1 cellular context compared by ENCODE assay signal in the genomic region with DNA sequence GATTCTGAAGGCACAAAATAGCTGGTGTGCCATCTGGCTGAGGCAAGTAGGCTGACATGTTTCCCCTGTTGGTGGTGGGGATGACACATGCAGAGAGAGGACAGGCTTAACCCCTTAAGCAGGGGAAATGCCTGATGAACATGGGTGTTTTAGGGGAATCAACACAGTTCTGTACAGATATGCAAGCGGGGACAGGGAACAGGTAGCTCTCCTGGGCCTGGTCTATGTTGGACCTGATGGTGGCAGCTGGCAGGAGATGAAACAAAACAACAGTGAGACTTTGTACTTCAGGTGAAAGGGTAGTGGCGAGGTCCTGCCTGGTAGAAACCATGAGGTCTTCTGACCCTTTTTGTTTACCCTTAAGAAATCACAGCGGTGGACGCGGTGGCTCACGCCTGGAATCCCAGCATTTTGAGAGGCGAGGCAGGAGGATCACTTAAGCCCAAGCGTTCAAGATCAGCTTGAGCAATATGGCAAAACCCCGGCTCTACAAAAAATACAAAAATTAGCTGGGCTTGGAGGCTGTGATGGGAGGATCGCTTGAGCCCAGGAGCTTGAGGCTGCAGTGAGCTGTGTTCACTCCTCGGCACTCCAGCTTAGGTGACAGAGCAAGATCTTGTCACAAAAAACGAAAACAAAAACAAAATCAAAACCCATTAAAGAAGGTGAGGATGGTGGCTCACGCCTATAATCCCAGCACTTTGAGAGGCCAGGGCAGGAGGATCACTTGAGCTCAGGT.
TF ChIP-seq lines count a peak whose summit lies in the region.

No MANE protein-coding gene starts in this region.

TF ChIP-seq in HepG2, 621 proteins besides CTCF, POLR2A, EP300 and RAD21 (continued from another document and continues in another):
- TF ChIP-seq, protein P1, sequence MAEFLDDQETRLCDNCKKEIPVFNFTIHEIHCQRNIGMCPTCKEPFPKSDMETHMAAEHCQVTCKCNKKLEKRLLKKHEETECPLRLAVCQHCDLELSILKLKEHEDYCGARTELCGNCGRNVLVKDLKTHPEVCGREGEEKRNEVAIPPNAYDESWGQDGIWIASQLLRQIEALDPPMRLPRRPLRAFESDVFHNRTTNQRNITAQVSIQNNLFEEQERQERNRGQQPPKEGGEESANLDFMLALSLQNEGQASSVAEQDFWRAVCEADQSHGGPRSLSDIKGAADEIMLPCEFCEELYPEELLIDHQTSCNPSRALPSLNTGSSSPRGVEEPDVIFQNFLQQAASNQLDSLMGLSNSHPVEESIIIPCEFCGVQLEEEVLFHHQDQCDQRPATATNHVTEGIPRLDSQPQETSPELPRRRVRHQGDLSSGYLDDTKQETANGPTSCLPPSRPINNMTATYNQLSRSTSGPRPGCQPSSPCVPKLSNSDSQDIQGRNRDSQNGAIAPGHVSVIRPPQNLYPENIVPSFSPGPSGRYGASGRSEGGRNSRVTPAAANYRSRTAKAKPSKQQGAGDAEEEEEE (CRISPR knock-in tag; IDR thresholded peaks at IDR 0.05; ENCODE audit: borderline replicate concordance), result no peak
- no peak for TF ChIP-seq ZNF780A (CRISPR knock-in tag; IDR thresholded peaks at IDR 0.05)
- TF ChIP-seq, protein P2, sequence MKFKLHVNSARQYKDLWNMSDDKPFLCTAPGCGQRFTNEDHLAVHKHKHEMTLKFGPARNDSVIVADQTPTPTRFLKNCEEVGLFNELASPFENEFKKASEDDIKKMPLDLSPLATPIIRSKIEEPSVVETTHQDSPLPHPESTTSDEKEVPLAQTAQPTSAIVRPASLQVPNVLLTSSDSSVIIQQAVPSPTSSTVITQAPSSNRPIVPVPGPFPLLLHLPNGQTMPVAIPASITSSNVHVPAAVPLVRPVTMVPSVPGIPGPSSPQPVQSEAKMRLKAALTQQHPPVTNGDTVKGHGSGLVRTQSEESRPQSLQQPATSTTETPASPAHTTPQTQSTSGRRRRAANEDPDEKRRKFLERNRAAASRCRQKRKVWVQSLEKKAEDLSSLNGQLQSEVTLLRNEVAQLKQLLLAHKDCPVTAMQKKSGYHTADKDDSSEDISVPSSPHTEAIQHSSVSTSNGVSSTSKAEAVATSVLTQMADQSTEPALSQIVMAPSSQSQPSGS (CRISPR knock-in tag; IDR thresholded peaks at IDR 0.05), result 0 out of 2 replicates have a peak, but pooled peaks have one; percentile 40
- no peak for TF ChIP-seq TP53 (CRISPR knock-in tag; conservative IDR thresholded peaks at IDR 0.05)
- no peak for TF ChIP-seq ZNF678 (CRISPR knock-in tag; IDR thresholded peaks at IDR 0.05)
- no peak for TF ChIP-seq SIX1 (CRISPR knock-in tag; IDR thresholded peaks at IDR 0.05; ENCODE audit: borderline replicate concordance)
- peak; percentile 64 for TF ChIP-seq KDM6A (CRISPR knock-in tag; IDR thresholded peaks at IDR 0.05; ENCODE audit: low read depth)
- TF ChIP-seq SOX13 (IDR thresholded peaks at IDR 0.05), result no peak
- peak in 1 of 2 experiments; percentile 66; a peak in 1 of 4 replicates for TF ChIP-seq SOX13 (CRISPR knock-in tag; conservative IDR thresholded peaks at IDR 0.05 in 1 of 2, IDR thresholded peaks at IDR 0.05 in 1 of 2)
- TF ChIP-seq, protein P3, sequence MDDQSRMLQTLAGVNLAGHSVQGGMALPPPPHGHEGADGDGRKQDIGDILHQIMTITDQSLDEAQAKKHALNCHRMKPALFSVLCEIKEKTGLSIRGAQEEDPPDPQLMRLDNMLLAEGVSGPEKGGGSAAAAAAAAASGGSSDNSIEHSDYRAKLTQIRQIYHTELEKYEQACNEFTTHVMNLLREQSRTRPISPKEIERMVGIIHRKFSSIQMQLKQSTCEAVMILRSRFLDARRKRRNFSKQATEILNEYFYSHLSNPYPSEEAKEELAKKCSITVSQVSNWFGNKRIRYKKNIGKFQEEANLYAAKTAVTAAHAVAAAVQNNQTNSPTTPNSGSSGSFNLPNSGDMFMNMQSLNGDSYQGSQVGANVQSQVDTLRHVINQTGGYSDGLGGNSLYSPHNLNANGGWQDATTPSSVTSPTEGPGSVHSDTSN (CRISPR knock-in tag; IDR thresholded peaks at IDR 0.05; ENCODE audit: borderline replicate concordance), result no peak
- TF ChIP-seq, protein P4, sequence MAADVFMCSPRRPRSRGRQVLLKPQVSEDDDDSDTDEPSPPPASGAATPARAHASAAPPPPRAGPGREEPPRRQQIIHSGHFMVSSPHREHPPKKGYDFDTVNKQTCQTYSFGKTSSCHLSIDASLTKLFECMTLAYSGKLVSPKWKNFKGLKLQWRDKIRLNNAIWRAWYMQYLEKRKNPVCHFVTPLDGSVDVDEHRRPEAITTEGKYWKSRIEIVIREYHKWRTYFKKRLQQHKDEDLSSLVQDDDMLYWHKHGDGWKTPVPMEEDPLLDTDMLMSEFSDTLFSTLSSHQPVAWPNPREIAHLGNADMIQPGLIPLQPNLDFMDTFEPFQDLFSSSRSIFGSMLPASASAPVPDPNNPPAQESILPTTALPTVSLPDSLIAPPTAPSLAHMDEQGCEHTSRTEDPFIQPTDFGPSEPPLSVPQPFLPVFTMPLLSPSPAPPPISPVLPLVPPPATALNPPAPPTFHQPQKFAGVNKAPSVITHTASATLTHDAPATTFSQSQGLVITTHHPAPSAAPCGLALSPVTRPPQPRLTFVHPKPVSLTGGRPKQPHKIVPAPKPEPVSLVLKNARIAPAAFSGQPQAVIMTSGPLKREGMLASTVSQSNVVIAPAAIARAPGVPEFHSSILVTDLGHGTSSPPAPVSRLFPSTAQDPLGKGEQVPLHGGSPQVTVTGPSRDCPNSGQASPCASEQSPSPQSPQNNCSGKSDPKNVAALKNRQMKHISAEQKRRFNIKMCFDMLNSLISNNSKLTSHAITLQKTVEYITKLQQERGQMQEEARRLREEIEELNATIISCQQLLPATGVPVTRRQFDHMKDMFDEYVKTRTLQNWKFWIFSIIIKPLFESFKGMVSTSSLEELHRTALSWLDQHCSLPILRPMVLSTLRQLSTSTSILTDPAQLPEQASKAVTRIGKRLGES (CRISPR knock-in tag; IDR thresholded peaks at IDR 0.05; ENCODE audit: borderline replicate concordance), result no peak
- no peak for TF ChIP-seq HMGA1 (CRISPR knock-in tag; conservative IDR thresholded peaks at IDR 0.05)
- TF ChIP-seq ZNF20 (CRISPR knock-in tag; IDR thresholded peaks at IDR 0.05), result no peak
- TF ChIP-seq RNF2 (conservative IDR thresholded peaks at IDR 0.05; ENCODE audit: low read depth), result no peak
- TF ChIP-seq RELA (CRISPR knock-in tag; IDR thresholded peaks at IDR 0.05), result no peak
- TF ChIP-seq SP1 (IDR thresholded peaks at IDR 0.05), result no peak
- TF ChIP-seq SP1 (CRISPR knock-in tag; IDR thresholded peaks at IDR 0.05), result no peak
- TF ChIP-seq, protein P5, sequence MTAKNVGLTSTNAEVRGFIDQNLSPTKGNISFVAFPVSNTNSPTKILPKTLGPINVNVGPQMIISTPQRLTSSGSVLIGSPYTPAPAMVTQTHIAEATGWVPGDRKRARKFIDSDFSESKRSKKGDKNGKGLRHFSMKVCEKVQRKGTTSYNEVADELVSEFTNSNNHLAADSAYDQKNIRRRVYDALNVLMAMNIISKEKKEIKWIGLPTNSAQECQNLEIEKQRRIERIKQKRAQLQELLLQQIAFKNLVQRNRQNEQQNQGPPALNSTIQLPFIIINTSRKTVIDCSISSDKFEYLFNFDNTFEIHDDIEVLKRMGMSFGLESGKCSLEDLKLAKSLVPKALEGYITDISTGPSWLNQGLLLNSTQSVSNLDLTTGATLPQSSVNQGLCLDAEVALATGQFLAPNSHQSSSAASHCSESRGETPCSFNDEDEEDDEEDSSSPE (CRISPR knock-in tag; IDR thresholded peaks at IDR 0.05), result 0 out of 2 replicates have a peak, but pooled peaks have one; percentile 22
- TF ChIP-seq MIXL1 (CRISPR knock-in tag; IDR thresholded peaks at IDR 0.05), result no peak
- TF ChIP-seq, protein P6, sequence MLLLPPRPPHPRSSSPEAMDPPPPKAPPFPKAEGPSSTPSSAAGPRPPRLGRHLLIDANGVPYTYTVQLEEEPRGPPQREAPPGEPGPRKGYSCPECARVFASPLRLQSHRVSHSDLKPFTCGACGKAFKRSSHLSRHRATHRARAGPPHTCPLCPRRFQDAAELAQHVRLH (CRISPR knock-in tag; IDR thresholded peaks at IDR 0.05; ENCODE audit: borderline replicate concordance, low read depth), result no peak; the same call in 1 of the 2 replicates
- TF ChIP-seq CBX5 (CRISPR knock-in tag; IDR thresholded peaks at IDR 0.05; ENCODE audit: borderline replicate concordance), result peak; percentile 18; the same call in 1 of the 2 replicates
- no peak for TF ChIP-seq SP140L (CRISPR knock-in tag; IDR thresholded peaks at IDR 0.05; ENCODE audit: borderline replicate concordance)
- TF ChIP-seq, protein P7, sequence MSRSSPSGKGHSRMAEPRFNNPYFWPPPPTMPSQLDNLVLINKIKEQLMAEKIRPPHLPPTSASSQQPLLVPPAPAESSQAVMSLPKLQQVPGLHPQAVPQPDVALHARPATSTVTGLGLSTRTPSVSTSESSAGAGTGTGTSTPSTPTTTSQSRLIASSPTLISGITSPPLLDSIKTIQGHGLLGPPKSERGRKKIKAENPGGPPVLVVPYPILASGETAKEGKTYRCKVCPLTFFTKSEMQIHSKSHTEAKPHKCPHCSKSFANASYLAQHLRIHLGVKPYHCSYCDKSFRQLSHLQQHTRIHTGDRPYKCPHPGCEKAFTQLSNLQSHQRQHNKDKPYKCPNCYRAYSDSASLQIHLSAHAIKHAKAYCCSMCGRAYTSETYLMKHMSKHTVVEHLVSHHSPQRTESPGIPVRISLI (CRISPR knock-in tag; IDR thresholded peaks at IDR 0.05; ENCODE audit: borderline replicate concordance), result no peak
- no peak for TF ChIP-seq MEF2D (CRISPR knock-in tag; IDR thresholded peaks at IDR 0.05)
- no peak for TF ChIP-seq ZNF143 (CRISPR knock-in tag; IDR thresholded peaks at IDR 0.05)
- TF ChIP-seq ZNF839 (CRISPR knock-in tag; IDR thresholded peaks at IDR 0.05; ENCODE audit: borderline replicate concordance), result no peak
- TF ChIP-seq, protein P8, sequence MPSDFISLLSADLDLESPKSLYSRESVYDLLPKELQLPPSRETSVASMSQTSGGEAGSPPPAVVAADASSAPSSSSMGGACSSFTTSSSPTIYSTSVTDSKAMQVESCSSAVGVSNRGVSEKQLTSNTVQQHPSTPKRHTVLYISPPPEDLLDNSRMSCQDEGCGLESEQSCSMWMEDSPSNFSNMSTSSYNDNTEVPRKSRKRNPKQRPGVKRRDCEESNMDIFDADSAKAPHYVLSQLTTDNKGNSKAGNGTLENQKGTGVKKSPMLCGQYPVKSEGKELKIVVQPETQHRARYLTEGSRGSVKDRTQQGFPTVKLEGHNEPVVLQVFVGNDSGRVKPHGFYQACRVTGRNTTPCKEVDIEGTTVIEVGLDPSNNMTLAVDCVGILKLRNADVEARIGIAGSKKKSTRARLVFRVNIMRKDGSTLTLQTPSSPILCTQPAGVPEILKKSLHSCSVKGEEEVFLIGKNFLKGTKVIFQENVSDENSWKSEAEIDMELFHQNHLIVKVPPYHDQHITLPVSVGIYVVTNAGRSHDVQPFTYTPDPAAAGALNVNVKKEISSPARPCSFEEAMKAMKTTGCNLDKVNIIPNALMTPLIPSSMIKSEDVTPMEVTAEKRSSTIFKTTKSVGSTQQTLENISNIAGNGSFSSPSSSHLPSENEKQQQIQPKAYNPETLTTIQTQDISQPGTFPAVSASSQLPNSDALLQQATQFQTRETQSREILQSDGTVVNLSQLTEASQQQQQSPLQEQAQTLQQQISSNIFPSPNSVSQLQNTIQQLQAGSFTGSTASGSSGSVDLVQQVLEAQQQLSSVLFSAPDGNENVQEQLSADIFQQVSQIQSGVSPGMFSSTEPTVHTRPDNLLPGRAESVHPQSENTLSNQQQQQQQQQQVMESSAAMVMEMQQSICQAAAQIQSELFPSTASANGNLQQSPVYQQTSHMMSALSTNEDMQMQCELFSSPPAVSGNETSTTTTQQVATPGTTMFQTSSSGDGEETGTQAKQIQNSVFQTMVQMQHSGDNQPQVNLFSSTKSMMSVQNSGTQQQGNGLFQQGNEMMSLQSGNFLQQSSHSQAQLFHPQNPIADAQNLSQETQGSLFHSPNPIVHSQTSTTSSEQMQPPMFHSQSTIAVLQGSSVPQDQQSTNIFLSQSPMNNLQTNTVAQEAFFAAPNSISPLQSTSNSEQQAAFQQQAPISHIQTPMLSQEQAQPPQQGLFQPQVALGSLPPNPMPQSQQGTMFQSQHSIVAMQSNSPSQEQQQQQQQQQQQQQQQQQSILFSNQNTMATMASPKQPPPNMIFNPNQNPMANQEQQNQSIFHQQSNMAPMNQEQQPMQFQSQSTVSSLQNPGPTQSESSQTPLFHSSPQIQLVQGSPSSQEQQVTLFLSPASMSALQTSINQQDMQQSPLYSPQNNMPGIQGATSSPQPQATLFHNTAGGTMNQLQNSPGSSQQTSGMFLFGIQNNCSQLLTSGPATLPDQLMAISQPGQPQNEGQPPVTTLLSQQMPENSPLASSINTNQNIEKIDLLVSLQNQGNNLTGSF (CRISPR knock-in tag; IDR thresholded peaks at IDR 0.05), result no peak
- TF ChIP-seq KLF13 (CRISPR knock-in tag; IDR thresholded peaks at IDR 0.05), result no peak
- TF ChIP-seq ZNF737 (CRISPR knock-in tag; IDR thresholded peaks at IDR 0.05; ENCODE audit: borderline replicate concordance), result no peak
- peak; percentile 92 for TF ChIP-seq HNF4A (CRISPR knock-in tag; IDR thresholded peaks at IDR 0.05)
- peak; percentile 21; the same call in 1 of the 2 replicates for TF ChIP-seq YEATS2 (CRISPR knock-in tag; IDR thresholded peaks at IDR 0.05; ENCODE audit: borderline replicate concordance)
- TF ChIP-seq, protein P9, sequence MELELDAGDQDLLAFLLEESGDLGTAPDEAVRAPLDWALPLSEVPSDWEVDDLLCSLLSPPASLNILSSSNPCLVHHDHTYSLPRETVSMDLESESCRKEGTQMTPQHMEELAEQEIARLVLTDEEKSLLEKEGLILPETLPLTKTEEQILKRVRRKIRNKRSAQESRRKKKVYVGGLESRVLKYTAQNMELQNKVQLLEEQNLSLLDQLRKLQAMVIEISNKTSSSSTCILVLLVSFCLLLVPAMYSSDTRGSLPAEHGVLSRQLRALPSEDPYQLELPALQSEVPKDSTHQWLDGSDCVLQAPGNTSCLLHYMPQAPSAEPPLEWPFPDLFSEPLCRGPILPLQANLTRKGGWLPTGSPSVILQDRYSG (CRISPR knock-in tag; IDR thresholded peaks at IDR 0.05), result no peak
- TF ChIP-seq ZNF564 (CRISPR knock-in tag; IDR thresholded peaks at IDR 0.05), result no peak
- peak; percentile 21; the same call in 1 of the 2 replicates for TF ChIP-seq ETV5 (CRISPR knock-in tag; IDR thresholded peaks at IDR 0.05; ENCODE audit: borderline replicate concordance)
- no peak for TF ChIP-seq ZFP90 (CRISPR knock-in tag; IDR thresholded peaks at IDR 0.05; ENCODE audit: borderline replicate concordance)
- 0 out of 2 replicates have a peak, but pooled peaks have one; percentile 42 for TF ChIP-seq SMYD3 (CRISPR knock-in tag; IDR thresholded peaks at IDR 0.05)
- TF ChIP-seq ZMYM3 (CRISPR knock-in tag; IDR thresholded peaks at IDR 0.05), result peak; percentile 12; the same call in 1 of the 2 replicates
- no peak for TF ChIP-seq GTF3A (CRISPR knock-in tag; conservative IDR thresholded peaks at IDR 0.05)
- TF ChIP-seq ZNF629 (CRISPR knock-in tag; conservative IDR thresholded peaks at IDR 0.05), result no peak
- TF ChIP-seq, protein P10, sequence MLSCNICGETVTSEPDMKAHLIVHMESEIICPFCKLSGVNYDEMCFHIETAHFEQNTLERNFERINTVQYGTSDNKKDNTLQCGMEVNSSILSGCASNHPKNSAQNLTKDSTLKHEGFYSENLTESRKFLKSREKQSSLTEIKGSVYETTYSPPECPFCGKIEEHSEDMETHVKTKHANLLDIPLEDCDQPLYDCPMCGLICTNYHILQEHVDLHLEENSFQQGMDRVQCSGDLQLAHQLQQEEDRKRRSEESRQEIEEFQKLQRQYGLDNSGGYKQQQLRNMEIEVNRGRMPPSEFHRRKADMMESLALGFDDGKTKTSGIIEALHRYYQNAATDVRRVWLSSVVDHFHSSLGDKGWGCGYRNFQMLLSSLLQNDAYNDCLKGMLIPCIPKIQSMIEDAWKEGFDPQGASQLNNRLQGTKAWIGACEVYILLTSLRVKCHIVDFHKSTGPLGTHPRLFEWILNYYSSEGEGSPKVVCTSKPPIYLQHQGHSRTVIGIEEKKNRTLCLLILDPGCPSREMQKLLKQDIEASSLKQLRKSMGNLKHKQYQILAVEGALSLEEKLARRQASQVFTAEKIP (CRISPR knock-in tag; IDR thresholded peaks at IDR 0.05; ENCODE audit: borderline replicate concordance), result no peak
- TF ChIP-seq ZNF34 (CRISPR knock-in tag; IDR thresholded peaks at IDR 0.05; ENCODE audit: borderline replicate concordance), result no peak
- TF ChIP-seq ZNF652 (CRISPR knock-in tag; IDR thresholded peaks at IDR 0.05; ENCODE audit: borderline replicate concordance, low read depth), result peak; percentile 86
